In the genomic region with DNA sequence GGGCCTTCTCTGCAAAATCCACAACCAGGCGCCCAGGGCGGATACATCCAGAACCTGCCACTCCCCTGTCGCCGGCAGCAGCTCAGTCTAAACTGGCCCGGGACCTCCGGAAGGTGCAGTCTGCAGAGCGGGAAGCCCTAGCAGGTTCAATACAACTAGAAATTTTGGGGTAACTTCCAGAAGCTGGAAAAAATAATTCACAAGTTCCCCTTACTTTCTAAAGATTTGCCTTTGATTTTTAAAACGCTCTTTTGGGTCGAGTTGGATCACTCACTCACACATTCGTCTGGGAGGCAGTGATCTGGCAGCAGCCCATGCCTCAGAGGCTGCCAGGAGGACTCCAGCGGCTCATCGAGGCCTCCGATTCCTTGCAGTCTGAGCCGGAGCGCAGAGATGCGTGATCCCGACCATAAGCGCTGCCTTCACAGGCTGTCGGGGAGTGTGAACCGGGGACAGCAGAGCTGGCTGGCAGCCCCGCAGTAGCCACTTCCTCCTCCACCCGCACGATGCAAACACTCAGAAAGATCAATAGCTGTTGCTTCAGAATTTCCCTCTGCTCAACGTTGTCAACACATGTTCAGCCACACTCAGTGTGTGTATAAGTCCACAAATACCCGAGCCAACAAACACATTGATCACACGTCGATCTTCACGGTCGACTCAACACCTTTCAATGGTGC, we compare ENCODE assay signal across 15 cellular contexts.
"Had no signal": no experiment of that assay in that cellular context is flagged by ENCODE, and none has a peak within 500 bp of the region (broad histone marks: within the 10 kb centered on the region; RNA-seq: fewer than 3 reads in every experiment).

No MANE protein-coding gene starts in this region.

- DNase-seq: activated CD4-positive, alpha-beta memory T cell treated with anti-CD3 and anti-CD28 coated beads for 36 hours; activated CD8-positive, alpha-beta memory T cell treated with anti-CD3 and anti-CD28 coated beads, Interleukin-2, amount 50 U/mL, for 48 hours; activated naive CD8-positive, alpha-beta T cell treated with anti-CD3 and anti-CD28 coated beads, Interleukin-2, amount 10 ng/mL, durations not matched to agents 7 days and 5 days; esophagus squamous epithelium; heart right ventricle; sigmoid colon; stimulated activated CD4-positive, alpha-beta T cell treated with anti-CD3 and anti-CD28 coated beads, Interleukin-2, amount 100 ng/mL, for 48 hours; stimulated activated naive CD4-positive, alpha-beta T cell treated with Interleukin-2 at 50 U/mL for 16 hours had no signal

- ATAC-seq: heart right ventricle had no signal

- H3K4me3 ChIP-seq: breast epithelium, dorsolateral prefrontal cortex, esophagus squamous epithelium, heart right ventricle, sigmoid colon, suprapubic skin, upper lobe of left lung had no signal

- H3K27me3 ChIP-seq: sigmoid colon, upper lobe of left lung had no signal

- FAIRE-seq: endometrium, frontal cortex, islet of Langerhans had no signal

- H3K27ac ChIP-seq: breast epithelium, dorsolateral prefrontal cortex, esophagus squamous epithelium, heart right ventricle, sigmoid colon, suprapubic skin, upper lobe of left lung had no signal

- H3K4me1 ChIP-seq: breast epithelium, esophagus squamous epithelium, heart right ventricle, sigmoid colon, suprapubic skin, upper lobe of left lung had no signal

- H3K9me3 ChIP-seq: esophagus squamous epithelium, heart right ventricle, sigmoid colon, suprapubic skin, upper lobe of left lung had no signal

- H3K36me3 ChIP-seq: breast epithelium, esophagus squamous epithelium, heart right ventricle, sigmoid colon, suprapubic skin, upper lobe of left lung had no signal
